ENCODE assay signal across 1 cellular context in genomic region chr5:11672385-11673085, GRCh38.
TF ChIP-seq lines count a peak whose summit lies in the region.

No MANE protein-coding gene starts in this region.

TF ChIP-seq in H1, 55 proteins besides CTCF, POLR2A, EP300 and RAD21 (continued from another document):
- TF ChIP-seq SP2 (IDR thresholded peaks at IDR 0.05; ENCODE audit: low read length) = no peak
